In the genomic region with DNA sequence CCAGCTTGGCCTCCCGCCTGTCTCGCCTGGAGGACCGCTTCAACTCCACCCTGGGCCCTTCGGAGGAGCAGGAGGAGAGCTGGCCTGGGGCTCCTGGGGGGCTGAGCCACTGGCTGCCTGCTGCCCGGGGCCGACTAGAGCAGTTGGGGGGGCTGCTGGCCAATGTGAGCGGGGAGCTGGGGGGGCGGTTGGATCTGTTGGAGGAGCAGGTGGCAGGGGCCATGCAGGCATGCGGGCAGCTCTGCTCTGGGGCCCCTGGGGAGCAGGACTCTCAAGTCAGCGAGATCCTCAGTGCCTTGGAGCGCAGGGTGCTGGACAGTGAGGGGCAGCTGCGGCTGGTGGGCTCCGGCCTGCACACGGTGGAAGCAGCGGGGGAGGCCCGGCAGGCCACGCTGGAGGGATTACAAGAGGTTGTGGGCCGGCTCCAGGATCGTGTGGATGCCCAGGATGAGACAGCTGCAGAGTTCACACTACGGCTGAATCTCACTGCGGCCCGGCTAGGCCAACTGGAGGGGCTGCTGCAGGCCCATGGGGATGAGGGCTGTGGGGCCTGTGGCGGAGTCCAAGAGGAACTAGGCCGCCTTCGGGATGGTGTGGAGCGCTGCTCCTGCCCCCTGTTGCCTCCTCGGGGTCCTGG, we compare ENCODE assay signal across 20 cellular contexts. TPM values are rescaled to one million over a fixed set of nuclear protein-coding genes. Genes with fewer than 3 reads are reported as not detected.
DNase-seq lines count a peak whose midpoint lies in the region; ATAC-seq and TF ChIP-seq lines count a peak whose summit lies in the region.
"Had no signal": no experiment of that assay in that cellular context is flagged by ENCODE, and none has a peak within 500 bp of the region (broad histone marks: within the 10 kb centered on the region; RNA-seq: fewer than 3 reads in every experiment).

No MANE protein-coding gene starts in this region.

- H3K4me1 ChIP-seq in NT2/D1 (ENCODE audit: insufficient read depth, insufficient read length) (peaks cover 11% of the 10 kb centered on the region), gastroesophageal sphincter (peaks cover 6 to 94% (median 40%) of the 10 kb centered on the region in 3 donors), skeletal muscle satellite cell (ENCODE audit: control insufficient read depth, insufficient read depth, low read length) (peaks cover 70% of the 10 kb centered on the region)

- H3K4me3 ChIP-seq in NT2/D1 (ENCODE audit: insufficient read length, low read depth) (no peak overlapping the region), gastroesophageal sphincter (no peak overlapping the region), skeletal muscle satellite cell (ENCODE audit: low read length) (no peak overlapping the region)
- H3K4me3 ChIP-seq: A549, GM12878 had no signal

- ATAC-seq in activated CD8-positive, alpha-beta memory T cell treated with anti-CD3 and anti-CD28 coated beads, Interleukin-2, amount 10 ng/mL, durations not matched to agents 7 days and 5 days, result no peak
- no peak for ATAC-seq in gastroesophageal sphincter
- no peak for ATAC-seq in GM19328 (IDR thresholded peaks at IDR 0.05; ENCODE audit: unreplicated experiment)
- ATAC-seq: A549, GM12878, Right ventricle myocardium inferior had no signal

- no peaks in the 10 kb centered on the region for H3K36me3 ChIP-seq in NT2/D1 (ENCODE audit: insufficient read depth, insufficient read length, low read length)
- H3K36me3 ChIP-seq in gastroesophageal sphincter, result peaks cover 0 to 19% of the 10 kb centered on the region in 2 donors
- H3K36me3 ChIP-seq in skeletal muscle satellite cell (ENCODE audit: insufficient read depth, low read length), result peaks cover 10% of the 10 kb centered on the region

- peaks cover 11% of the 10 kb centered on the region for H3K27me3 ChIP-seq in NT2/D1 (ENCODE audit: insufficient read depth, insufficient read length)
- H3K27me3 ChIP-seq in gastroesophageal sphincter, result no peaks in the 10 kb centered on the region
- no peaks in the 10 kb centered on the region for H3K27me3 ChIP-seq in skeletal muscle satellite cell (ENCODE audit: control insufficient read depth, insufficient read depth, low read length)

- H3K9me3 ChIP-seq in NT2/D1 (ENCODE audit: insufficient read depth, low read length), result no peaks in the 10 kb centered on the region
- no peaks in the 10 kb centered on the region for H3K9me3 ChIP-seq in gastroesophageal sphincter
- H3K9me3 ChIP-seq in skeletal muscle satellite cell (replicated peaks; ENCODE audit: low read length), result no peaks in the 10 kb centered on the region
- H3K9me3 ChIP-seq: A549 had no signal

- H3K9me3 Mint-ChIP-seq in activated CD8-positive, alpha-beta memory T cell treated with anti-CD3 and anti-CD28 coated beads, Interleukin-2, amount 10 ng/mL, durations not matched to agents 7 days and 5 days (ENCODE audit: low read depth), result no peaks in the 10 kb centered on the region
- H3K9me3 Mint-ChIP-seq: CD4-positive, alpha-beta T cell had no signal

- CTCF ChIA-PET in activated CD8-positive, alpha-beta memory T cell treated with anti-CD3 and anti-CD28 coated beads, Interleukin-2, amount 10 ng/mL, durations not matched to agents 7 days and 5 days (lab: Charles Lee), result interaction anchor here (0.8 to 5.3 kb wide), 7 partner anchors 9 to 197 kb away, joined by 3 to 40 read pairs (median 3); a partner anchor contains a TSS

- no peaks in the 10 kb centered on the region for H3K27me3 Mint-ChIP-seq in activated CD8-positive, alpha-beta memory T cell treated with anti-CD3 and anti-CD28 coated beads, Interleukin-2, amount 10 ng/mL, durations not matched to agents 7 days and 5 days
- H3K27me3 Mint-ChIP-seq: CD4-positive, alpha-beta T cell had no signal

- H3K9ac ChIP-seq in NT2/D1 (ENCODE audit: insufficient read length, low read depth) (peak overlapping the region; percentile 50), skeletal muscle satellite cell (ENCODE audit: low read depth, low read length) (peak overlapping the region; percentile 24)

- peak overlapping the region; percentile 5 for H3K27ac Mint-ChIP-seq in activated CD8-positive, alpha-beta memory T cell treated with anti-CD3 and anti-CD28 coated beads, Interleukin-2, amount 10 ng/mL, durations not matched to agents 7 days and 5 days
- H3K27ac Mint-ChIP-seq: CD4-positive, alpha-beta T cell had no signal

- no peak for DNase-seq in activated CD8-positive, alpha-beta memory T cell treated with anti-CD3 and anti-CD28 coated beads, Interleukin-2, amount 10 ng/mL, durations not matched to agents 7 days and 5 days
- no peak for DNase-seq in activated CD8-positive, alpha-beta memory T cell treated with anti-CD3 and anti-CD28 coated beads, Interleukin-2, amount 50 U/mL, for 48 hours
- DNase-seq in NT2/D1 (ENCODE audit: low read depth, low spot score), result no peak
- no peak for DNase-seq in NCI-H2107 treated with DMSO at 0.1 percent for 48 hours (lab: John Stamatoyannopoulos, UW; ENCODE audit: unreplicated experiment)
- no peak for DNase-seq in stimulated activated CD4-positive, alpha-beta T cell treated with anti-CD3 and anti-CD28 coated beads, Interleukin-12 subunit alpha, Interleukin-12 subunit beta, amount 100 ng/mL, for 4 hours
- DNase-seq: Calu3; CD4-positive, alpha-beta T cell; DMS79; HCEC 1CT; NCI-H1092 treated with DMSO at 0.1 percent for 48 hours; NCI-H187; NCI-H2171; NCI-H446 treated with DMSO at 0.1 percent for 48 hours; NCI-H748 treated with DMSO at 0.1 percent for 48 hours had no signal

- WGBS in gastroesophageal sphincter (ENCODE audit: low coverage in 1 of 2), 2 donors, result 72 to 80% methylated on average over 1 to 4 of the region's 27 CpGs

- TF ChIP-seq POLR2A in gastroesophageal sphincter (IDR thresholded peaks at IDR 0.05), result no peak

- H3K4me3 Mint-ChIP-seq in activated CD8-positive, alpha-beta memory T cell treated with anti-CD3 and anti-CD28 coated beads, Interleukin-2, amount 10 ng/mL, durations not matched to agents 7 days and 5 days, result no peak overlapping the region

- peak overlapping the region; percentile 91 for H3K4me2 ChIP-seq in skeletal muscle satellite cell (ENCODE audit: low read length)
- H3K4me2 ChIP-seq: A549 had no signal

- TF ChIP-seq EP300 in gastroesophageal sphincter (IDR thresholded peaks at IDR 0.05), result no peak

- TF ChIP-seq CTCF in gastroesophageal sphincter (IDR thresholded peaks at IDR 0.05), result no peak

- peaks cover 38% of the 10 kb centered on the region for H3K4me1 Mint-ChIP-seq in activated CD8-positive, alpha-beta memory T cell treated with anti-CD3 and anti-CD28 coated beads, Interleukin-2, amount 10 ng/mL, durations not matched to agents 7 days and 5 days

- peak overlapping the region in 3 of 4 donors; percentile 12 to 98 (median 96) for H3K27ac ChIP-seq in gastroesophageal sphincter

- H3K36me3 Mint-ChIP-seq in activated CD8-positive, alpha-beta memory T cell treated with anti-CD3 and anti-CD28 coated beads, Interleukin-2, amount 10 ng/mL, durations not matched to agents 7 days and 5 days, result no peaks in the 10 kb centered on the region

RNA-seq across cellular contexts. Expression of a gene that starts 3.7 kb away (rescaled TPM):
- 1 to 10 TPM; 8.0 to 8.8 TPM for total RNA-seq in activated CD8-positive, alpha-beta memory T cell treated with anti-CD3 and anti-CD28 coated beads, Interleukin-2, amount 10 ng/mL, durations not matched to agents 7 days and 5 days
- 1 to 10 TPM; 1.2 to 6.1 (median 1.9) TPM for total RNA-seq in gastroesophageal sphincter
- total RNA-seq in skeletal muscle satellite cell (2012; rRNA removed), result 0.25 and 1.3 TPM in 2 replicates

RNA-seq across cellular contexts. Expression of a gene that starts 4.5 kb away (rescaled TPM):
- under 1 TPM; 0.75 to 0.79 TPM for total RNA-seq in activated CD8-positive, alpha-beta memory T cell treated with anti-CD3 and anti-CD28 coated beads, Interleukin-2, amount 10 ng/mL, durations not matched to agents 7 days and 5 days
- 100 to 1,000 TPM in 3 of 4 donors, 10 to 100 TPM in 1; 94.1 to 257 (median 174) TPM for total RNA-seq in gastroesophageal sphincter
- total RNA-seq in skeletal muscle satellite cell (2012; rRNA removed), result 38.0 and 43.3 TPM in 2 replicates

RNA-seq across cellular contexts. Expression of a gene that starts 11.4 kb away (rescaled TPM):
- 100 to 1,000 TPM; 248 to 318 TPM for total RNA-seq in activated CD8-positive, alpha-beta memory T cell treated with anti-CD3 and anti-CD28 coated beads, Interleukin-2, amount 10 ng/mL, durations not matched to agents 7 days and 5 days
- 100 to 1,000 TPM; 201 to 353 (median 221) TPM for total RNA-seq in gastroesophageal sphincter
- 237 and 262 TPM in 2 replicates for total RNA-seq in skeletal muscle satellite cell (2012; rRNA removed)

RNA-seq across cellular contexts. Expression of a gene that starts 31.4 kb away (rescaled TPM):
- total RNA-seq in activated CD8-positive, alpha-beta memory T cell treated with anti-CD3 and anti-CD28 coated beads, Interleukin-2, amount 10 ng/mL, durations not matched to agents 7 days and 5 days, result 10 to 100 TPM; 13.8 to 15.1 TPM
- 10 to 100 TPM; 16.2 to 31.7 (median 23.0) TPM for total RNA-seq in gastroesophageal sphincter
- 15.7 and 18.8 TPM in 2 replicates for total RNA-seq in skeletal muscle satellite cell (2012; rRNA removed)

RNA-seq across cellular contexts. Expression of a gene that starts 36.0 kb away (rescaled TPM):
- total RNA-seq in activated CD8-positive, alpha-beta memory T cell treated with anti-CD3 and anti-CD28 coated beads, Interleukin-2, amount 10 ng/mL, durations not matched to agents 7 days and 5 days, result 1 to 10 TPM; 1.1 to 2.5 TPM
- 1 to 10 TPM in 1 of 4 donors, not detected in 3; 1.0 TPM for total RNA-seq in gastroesophageal sphincter
- 5.1 and 8.1 TPM in 2 replicates for total RNA-seq in skeletal muscle satellite cell (2012; rRNA removed)
- total RNA-seq: CD4-positive, alpha-beta T cell; GM12878 had no signal

Comparison
In these comparisons a context has a peak if more than half of its experiments do, and no peak if none do; other contexts are left out.
1. RNA of a gene that starts 4.5 kb away (total RNA-seq): 94.1 to 257 TPM in gastroesophageal sphincter; 0.75 to 0.79 TPM in activated CD8-positive, alpha-beta memory T cell treated with anti-CD3 and anti-CD28 coated beads, Interleukin-2, amount 10 ng/mL, durations not matched to agents 7 days and 5 days; every median in the first group is over 10 times any median in the second.